In the genomic region with DNA sequence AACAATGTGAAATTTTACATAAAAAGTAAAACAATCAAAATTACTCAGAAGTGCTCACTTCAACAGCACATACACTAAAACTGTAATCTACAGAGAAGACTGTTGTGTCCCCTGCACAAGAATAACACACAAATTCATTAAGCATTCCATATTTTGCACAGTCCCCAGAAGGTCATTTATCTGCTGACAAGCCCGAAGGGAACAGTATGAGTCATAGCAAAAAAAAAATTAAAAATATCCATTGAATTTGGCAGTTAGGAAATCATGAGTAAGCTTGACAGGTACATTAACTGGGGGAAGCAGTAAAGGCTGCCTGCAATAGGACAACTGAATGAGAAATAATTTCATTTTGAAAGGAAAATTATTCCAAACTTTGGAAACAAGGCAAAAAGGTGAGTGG, we compare ENCODE assay signal across 18 cellular contexts. TPM values are rescaled to one million over a fixed set of nuclear protein-coding genes. Genes with fewer than 3 reads are reported as not detected.
DNase-seq lines count a peak whose midpoint lies in the region; ATAC-seq and TF ChIP-seq lines count a peak whose summit lies in the region.
"Had no signal": no experiment of that assay in that cellular context is flagged by ENCODE, and none has a peak within 500 bp of the region (broad histone marks: within the 10 kb centered on the region; RNA-seq: fewer than 3 reads in every experiment).

No MANE protein-coding gene starts in this region.

- intact Hi-C loops in PC-9 (cut with micrococcal nuclease; ENCODE audit: unreplicated experiment) (loop anchor here (5.0 kb wide), 1 partner anchor 734 kb away; no protein-coding TSS in a partner anchor), colonic mucosa (cut with DNase I) (no loop called here), right cardiac atrium (cut with DNase I) (loop anchor here in 1 of 4 donors (5.0 kb wide), 1 partner anchor 224 kb away; no protein-coding TSS in a partner anchor)

- H3K9me3 ChIP-seq in PC-9 (ENCODE audit: insufficient read depth, low read depth) = no peaks in the 10 kb centered on the region
- no peaks in the 10 kb centered on the region for H3K9me3 ChIP-seq in colonic mucosa
- H3K9me3 ChIP-seq in right cardiac atrium (ENCODE audit: control insufficient read depth, low read length) = no peaks in the 10 kb centered on the region
- H3K9me3 ChIP-seq: pancreas, vagina had no signal

- H3K9me2 ChIP-seq in PC-9 (ENCODE audit: insufficient read depth) = no peaks in the 10 kb centered on the region

- DNase-seq in activated T-cell treated with anti-CD3 and anti-CD28 coated beads, Interleukin-2, amount 50 U/mL, for 24 hours = no peak
- no peak for DNase-seq in activated T-cell treated with anti-CD3 and anti-CD28 coated beads, Interleukin-2, amount 50 U/mL, for 4 hours
- DNase-seq in PC-9 (peak in 1 of 2 experiments; percentile 78), dermis microvascular lymphatic vessel endothelial cell (ENCODE audit: low read depth in 2 of 2) (peak; percentile 61 to 80), renal cortical epithelial cell (ENCODE audit: low read depth) (peak; percentile 25), colonic mucosa (no peak), T-helper 9 cell (no peak), right cardiac atrium (no peak)
- DNase-seq: activated CD4-positive, alpha-beta T cell treated with anti-CD3 and anti-CD28 coated beads for 1 hour; activated T-cell treated with anti-CD3 and anti-CD28 coated beads, Interleukin-2, amount 50 U/mL, for 1 hour; aorta; effector CD8-positive, alpha-beta T cell; islet precursor cell; NCI-H1436; pancreas; stimulated activated naive CD8-positive, alpha-beta T cell treated with anti-CD3 and anti-CD28 coated beads, Interleukin-15, amount 100 ng/mL, for 72 hours had no signal

- H3K27me3 ChIP-seq in PC-9 (ENCODE audit: insufficient read depth, low read depth) (no peaks in the 10 kb centered on the region), colonic mucosa (no peaks in the 10 kb centered on the region), right cardiac atrium (ENCODE audit: control insufficient read depth, insufficient read depth) (no peaks in the 10 kb centered on the region)
- H3K27me3 ChIP-seq: pancreas, vagina had no signal

- H4K20me1 ChIP-seq in PC-9 (ENCODE audit: insufficient read depth) = no peaks in the 10 kb centered on the region

- H3K4me3 ChIP-seq in PC-9 (no peak overlapping the region), colonic mucosa (no peak overlapping the region), right cardiac atrium (ENCODE audit: low read length) (no peak overlapping the region)
- H3K4me3 ChIP-seq: pancreas, vagina had no signal

- CTCF ChIA-PET in PC-9 (lab: Charles Lee) = no interaction called here

- H3K4me2 ChIP-seq in PC-9 = 0 out of 2 replicates have a peak overlapping the region, but pooled peaks have one; percentile 3

- H3K27ac Mint-ChIP-seq in activated T-cell treated with anti-CD3 and anti-CD28 coated beads, Interleukin-2, amount 50 U/mL, for 24 hours = peak overlapping the region; percentile 6

- H3K4me1 Mint-ChIP-seq in activated T-cell treated with anti-CD3 and anti-CD28 coated beads, Interleukin-2, amount 50 U/mL, for 24 hours (ENCODE audit: low read depth) = peaks cover 23% of the 10 kb centered on the region
- peaks cover 18% of the 10 kb centered on the region for H3K4me1 Mint-ChIP-seq in activated T-cell treated with anti-CD3 and anti-CD28 coated beads, Interleukin-2, amount 50 U/mL, for 4 hours (ENCODE audit: low read depth)

- no peak overlapping the region for H3K9ac ChIP-seq in colonic mucosa (ENCODE audit: low read depth in 2 of 2, low read length in 2 of 2)

- no peaks in the 10 kb centered on the region for H3K27me3 Mint-ChIP-seq in activated T-cell treated with anti-CD3 and anti-CD28 coated beads, Interleukin-2, amount 50 U/mL, for 24 hours
- no peaks in the 10 kb centered on the region for H3K27me3 Mint-ChIP-seq in activated T-cell treated with anti-CD3 and anti-CD28 coated beads, Interleukin-2, amount 50 U/mL, for 4 hours (ENCODE audit: low read depth)
- H3K27me3 Mint-ChIP-seq: stimulated activated naive CD8-positive, alpha-beta T cell treated with anti-CD3 and anti-CD28 coated beads, Interleukin-15, amount 100 ng/mL, for 72 hours had no signal

- H3K36me3 ChIP-seq in PC-9 (ENCODE audit: low read depth) (no peaks in the 10 kb centered on the region), colonic mucosa (no peaks in the 10 kb centered on the region)
- H3K36me3 ChIP-seq: pancreas had no signal

- 0 out of 2 replicates have a peak overlapping the region, but pooled peaks have one; percentile 10 for H3K27ac ChIP-seq in PC-9
- no peak overlapping the region for H3K27ac ChIP-seq in colonic mucosa
- no peak overlapping the region for H3K27ac ChIP-seq in right cardiac atrium (ENCODE audit: low read length)
- H3K27ac ChIP-seq: pancreas, vagina had no signal

- peaks cover 23% of the 10 kb centered on the region for H3K79me2 ChIP-seq in PC-9 (ENCODE audit: low read depth)

- no peak overlapping the region for H2AFZ ChIP-seq in PC-9

- BruUV-seq in PC-9 (replicated peaks; lab: Mats Ljungman, UMichigan) = no TSS peak

- H3F3A ChIP-seq in PC-9 (ENCODE audit: insufficient read depth, low read depth) = peaks cover 5% of the 10 kb centered on the region; the same call in 1 of the 2 replicates

- peaks cover 27% of the 10 kb centered on the region for H3K4me1 ChIP-seq in PC-9 (replicated peaks; ENCODE audit: insufficient read depth)
- no peaks in the 10 kb centered on the region for H3K4me1 ChIP-seq in colonic mucosa
- H3K4me1 ChIP-seq in right cardiac atrium (ENCODE audit: control insufficient read depth, insufficient read depth, low read length) = no peaks in the 10 kb centered on the region

- POLR2A ChIA-PET in PC-9 (lab: Charles Lee; ENCODE audit: unreplicated experiment) = no interaction called here

- no peaks in the 10 kb centered on the region for H3K9me3 Mint-ChIP-seq in activated T-cell treated with anti-CD3 and anti-CD28 coated beads, Interleukin-2, amount 50 U/mL, for 24 hours
- no peaks in the 10 kb centered on the region for H3K9me3 Mint-ChIP-seq in activated T-cell treated with anti-CD3 and anti-CD28 coated beads, Interleukin-2, amount 50 U/mL, for 4 hours
- H3K9me3 Mint-ChIP-seq: stimulated activated naive CD8-positive, alpha-beta T cell treated with anti-CD3 and anti-CD28 coated beads, Interleukin-15, amount 100 ng/mL, for 72 hours had no signal

- no peak for TF ChIP-seq CTCF in PC-9 (conservative IDR thresholded peaks at IDR 0.05)
- TF ChIP-seq CTCF in colonic mucosa (IDR thresholded peaks at IDR 0.05) = no peak

- peaks cover 32% of the 10 kb centered on the region for H3K36me3 Mint-ChIP-seq in activated T-cell treated with anti-CD3 and anti-CD28 coated beads, Interleukin-2, amount 50 U/mL, for 24 hours (ENCODE audit: low read depth)
- peaks cover 5% of the 10 kb centered on the region for H3K36me3 Mint-ChIP-seq in activated T-cell treated with anti-CD3 and anti-CD28 coated beads, Interleukin-2, amount 50 U/mL, for 4 hours (ENCODE audit: insufficient read depth)

- WGBS in right cardiac atrium = 16% methylated on average over 1 of the region's 1 CpG

- no peak for ATAC-seq in activated T-cell treated with anti-CD3 and anti-CD28 coated beads, Interleukin-2, amount 50 U/mL, for 4 hours
- ATAC-seq in right cardiac atrium = no peak
- ATAC-seq: HepG2; pancreas; stimulated activated naive CD8-positive, alpha-beta T cell treated with anti-CD3 and anti-CD28 coated beads, Interleukin-15, amount 100 ng/mL, for 72 hours had no signal

- no peak overlapping the region for H3K4me3 Mint-ChIP-seq in activated T-cell treated with anti-CD3 and anti-CD28 coated beads, Interleukin-2, amount 50 U/mL, for 24 hours
- H3K4me3 Mint-ChIP-seq in activated T-cell treated with anti-CD3 and anti-CD28 coated beads, Interleukin-2, amount 50 U/mL, for 4 hours = no peak overlapping the region
- H3K4me3 Mint-ChIP-seq: stimulated activated naive CD8-positive, alpha-beta T cell treated with anti-CD3 and anti-CD28 coated beads, Interleukin-15, amount 100 ng/mL, for 72 hours had no signal

RNA-seq across cellular contexts. Expression of gene CACYBP, which starts 3.3 kb away (rescaled TPM):
- total RNA-seq in activated T-cell treated with anti-CD3 and anti-CD28 coated beads, Interleukin-2, amount 50 U/mL, for 4 hours = 100 to 1,000 TPM; 288 to 331 (median 317) TPM
- 154 and 156 TPM in 2 replicates for total RNA-seq in PC-9 (2021)
- total RNA-seq in dermis microvascular lymphatic vessel endothelial cell = 115 and 218 TPM in 2 replicates
- total RNA-seq in renal cortical epithelial cell = 118 and 251 TPM in 2 replicates
- 100 to 1,000 TPM in 1 of 2 donors, 10 to 100 TPM in 1; 66.9 to 182 TPM for total RNA-seq in colonic mucosa
- total RNA-seq in right cardiac atrium = 10 to 100 TPM; 52.9 to 81.1 (median 73.4) TPM
- 72.9 TPM for polyA plus RNA-seq in right cardiac atrium

RNA-seq across cellular contexts. Expression of gene MRPS14, which starts 26.8 kb away (rescaled TPM):
- 10 to 100 TPM; 26.1 to 28.5 (median 27.8) TPM for total RNA-seq in activated T-cell treated with anti-CD3 and anti-CD28 coated beads, Interleukin-2, amount 50 U/mL, for 4 hours
- total RNA-seq in PC-9 (2021) (24.1 and 28.8 TPM in 2 replicates), dermis microvascular lymphatic vessel endothelial cell (29.3 and 32.5 TPM in 2 replicates), renal cortical epithelial cell (14.2 and 21.0 TPM in 2 replicates), colonic mucosa (10 to 100 TPM; 30.4 to 36.2 TPM), right cardiac atrium (10 to 100 TPM; 23.8 to 30.0 (median 26.7) TPM)
- 23.7 TPM for polyA plus RNA-seq in right cardiac atrium

Comparison
In these comparisons a context has a peak if more than half of its experiments do, and no peak if none do; other contexts are left out.
1. DNase-seq: peak in dermis microvascular lymphatic vessel endothelial cell (2 of 2) and renal cortical epithelial cell (single experiment); none in activated T-cell treated with anti-CD3 and anti-CD28 coated beads, Interleukin-2, amount 50 U/mL, for 24 hours (single experiment), activated T-cell treated with anti-CD3 and anti-CD28 coated beads, Interleukin-2, amount 50 U/mL, for 4 hours (single experiment), colonic mucosa (single experiment), T-helper 9 cell (single experiment) and right cardiac atrium (0 of 3).